In genomic region chr11:128714121-128714520, GRCh38 we compare ENCODE assay signal across 14 cellular contexts. TPM values are rescaled to one million over a fixed set of nuclear protein-coding genes. Genes with fewer than 3 reads are reported as not detected.
DNase-seq lines count a peak whose midpoint lies in the region; ATAC-seq lines count a peak whose summit lies in the region.
"Had no signal": no experiment of that assay in that cellular context is flagged by ENCODE, and none has a peak within 500 bp of the region (broad histone marks: within the 10 kb centered on the region; RNA-seq: fewer than 3 reads in every experiment).

No MANE protein-coding gene starts in this region.

- POLR2A ChIA-PET in CD8-positive, alpha-beta memory T cell (lab: Charles Lee): interaction anchor here (0.6 to 0.7 kb wide), 3 partner anchors 22 to 681 kb away, joined by 3 to 6 read pairs (median 5); no protein-coding TSS in a partner anchor
- POLR2A ChIA-PET in activated CD4-positive, alpha-beta memory T cell treated with anti-CD3 and anti-CD28 coated beads, Interleukin-2, amount 10 ng/mL, durations not matched to agents 7 days and 5 days (lab: Charles Lee): interaction anchor here (0.5 to 13.0 kb wide), 9 partner anchors 10 to 674 kb away, joined by 3 to 168 read pairs (median 4); partner anchors contain the start of gene FLI1

- peak overlapping the region; percentile 97 for H3K4me2 ChIP-seq in BLaER1

- H3K4me3 Mint-ChIP-seq in CD8-positive, alpha-beta memory T cell: peak overlapping the region; percentile 1 to 63 (median 31)
- H3K4me3 Mint-ChIP-seq in activated CD4-positive, alpha-beta memory T cell treated with anti-CD3 and anti-CD28 coated beads, Interleukin-2, amount 10 ng/mL, durations not matched to agents 7 days and 5 days: no peak overlapping the region

- H3K4me1 ChIP-seq in BLaER1: peaks cover 100% of the 10 kb centered on the region
- H3K4me1 ChIP-seq in CD8-positive, alpha-beta memory T cell (ENCODE audit: insufficient read depth, low read length): peaks cover 93% of the 10 kb centered on the region

- peaks cover 9% of the 10 kb centered on the region; the same call in 1 of the 2 replicates for H3K9me3 ChIP-seq in BLaER1
- no peaks in the 10 kb centered on the region for H3K9me3 ChIP-seq in CD8-positive, alpha-beta memory T cell (ENCODE audit: low read length)

- H4K20me1 ChIP-seq in BLaER1: peaks cover 100% of the 10 kb centered on the region

- H3K27ac ChIP-seq in BLaER1: no peak overlapping the region
- no peak overlapping the region for H3K27ac ChIP-seq in CD8-positive, alpha-beta memory T cell (ENCODE audit: low read depth, low read length)
- H3K27ac ChIP-seq: VCaP had no signal

- peaks cover 6 to 19% (median 12%) of the 10 kb centered on the region in 3 donors for H3K36me3 Mint-ChIP-seq in CD8-positive, alpha-beta memory T cell
- H3K36me3 Mint-ChIP-seq in activated CD4-positive, alpha-beta memory T cell treated with anti-CD3 and anti-CD28 coated beads, Interleukin-2, amount 10 ng/mL, durations not matched to agents 7 days and 5 days (ENCODE audit: low read depth): peaks cover 65% of the 10 kb centered on the region

- no peak overlapping the region for H3K4me3 ChIP-seq in BLaER1
- no peak overlapping the region for H3K4me3 ChIP-seq in CD8-positive, alpha-beta memory T cell (ENCODE audit: low read length)

- H3K9me3 Mint-ChIP-seq in CD8-positive, alpha-beta memory T cell: no peaks in the 10 kb centered on the region
- peaks cover 5% of the 10 kb centered on the region for H3K9me3 Mint-ChIP-seq in activated CD4-positive, alpha-beta memory T cell treated with anti-CD3 and anti-CD28 coated beads, Interleukin-2, amount 10 ng/mL, durations not matched to agents 7 days and 5 days

- H3K27me3 Mint-ChIP-seq in CD8-positive, alpha-beta memory T cell: no peaks in the 10 kb centered on the region
- H3K27me3 Mint-ChIP-seq in activated CD4-positive, alpha-beta memory T cell treated with anti-CD3 and anti-CD28 coated beads, Interleukin-2, amount 10 ng/mL, durations not matched to agents 7 days and 5 days: no peaks in the 10 kb centered on the region

- CTCF ChIA-PET in CD8-positive, alpha-beta memory T cell (lab: Charles Lee): interaction anchor here (0.9 to 1.5 kb wide), 2 partner anchors 23 to 29 kb away, joined by 3 read pairs; no protein-coding TSS in a partner anchor
- CTCF ChIA-PET in activated CD4-positive, alpha-beta memory T cell treated with anti-CD3 and anti-CD28 coated beads, Interleukin-2, amount 10 ng/mL, durations not matched to agents 7 days and 5 days (lab: Charles Lee): interaction anchor here (0.6 to 2.5 kb wide), 5 partner anchors 11 to 117 kb away, joined by 3 to 8 read pairs (median 5); no protein-coding TSS in a partner anchor

- peaks cover 89% of the 10 kb centered on the region for H3K36me3 ChIP-seq in BLaER1
- no peaks in the 10 kb centered on the region for H3K36me3 ChIP-seq in CD8-positive, alpha-beta memory T cell (ENCODE audit: insufficient read depth, low read length)

- no peak for ATAC-seq in HG02938 (IDR thresholded peaks at IDR 0.05; ENCODE audit: unreplicated experiment)

- no peaks in the 10 kb centered on the region for H3K27me3 ChIP-seq in BLaER1
- no peaks in the 10 kb centered on the region for H3K27me3 ChIP-seq in CD8-positive, alpha-beta memory T cell (ENCODE audit: insufficient read depth, low read length, poor library complexity, severe bottlenecking)

- peaks cover 98 to 100% (median 100%) of the 10 kb centered on the region in 3 donors for H3K4me1 Mint-ChIP-seq in CD8-positive, alpha-beta memory T cell
- peaks cover 92% of the 10 kb centered on the region for H3K4me1 Mint-ChIP-seq in activated CD4-positive, alpha-beta memory T cell treated with anti-CD3 and anti-CD28 coated beads, Interleukin-2, amount 10 ng/mL, durations not matched to agents 7 days and 5 days

- no peak overlapping the region for H3K9ac ChIP-seq in BLaER1

- peak overlapping the region; percentile 54 to 100 (median 96) for H3K27ac Mint-ChIP-seq in CD8-positive, alpha-beta memory T cell
- H3K27ac Mint-ChIP-seq in activated CD4-positive, alpha-beta memory T cell treated with anti-CD3 and anti-CD28 coated beads, Interleukin-2, amount 10 ng/mL, durations not matched to agents 7 days and 5 days: peak overlapping the region; percentile 52

- no peak for DNase-seq in CD8-positive, alpha-beta memory T cell
- no peak for DNase-seq in activated CD4-positive, alpha-beta memory T cell treated with anti-CD3 and anti-CD28 coated beads, Interleukin-2, amount 10 ng/mL, durations not matched to agents 7 days and 5 days
- DNase-seq in islet precursor cell (peak; percentile 7), NCI-H82 (lab: John Stamatoyannopoulos, UW) (no peak), NCI-H774 (lab: John Stamatoyannopoulos, UW) (no peak), amygdala (lab: John Stamatoyannopoulos, UW) (no peak)
- DNase-seq: central memory CD4-positive, alpha-beta T cell; NK-92 treated with Interleukin-12 subunit alpha and Interleukin-12 subunit beta, amount 100 ng/mL, for 24 hours; retina; stimulated activated CD4-positive, alpha-beta T cell treated with anti-CD3 and anti-CD28 coated beads, Interleukin-4, amount 100 ng/mL, for 24 hours; stimulated activated naive CD4-positive, alpha-beta T cell had no signal

RNA-seq across cellular contexts. Expression of gene FLI1, which starts 20.2 kb away (rescaled TPM):
- total RNA-seq in CD8-positive, alpha-beta memory T cell: 10 to 100 TPM; 41.7 to 45.2 TPM
- polyA plus RNA-seq in CD8-positive, alpha-beta memory T cell: 89.2 TPM
- total RNA-seq in activated CD4-positive, alpha-beta memory T cell treated with anti-CD3 and anti-CD28 coated beads, Interleukin-2, amount 10 ng/mL, durations not matched to agents 7 days and 5 days: 100 to 1,000 TPM; 133 to 139 TPM
